ENCODE assay signal across 25 cellular contexts in the genomic region with DNA sequence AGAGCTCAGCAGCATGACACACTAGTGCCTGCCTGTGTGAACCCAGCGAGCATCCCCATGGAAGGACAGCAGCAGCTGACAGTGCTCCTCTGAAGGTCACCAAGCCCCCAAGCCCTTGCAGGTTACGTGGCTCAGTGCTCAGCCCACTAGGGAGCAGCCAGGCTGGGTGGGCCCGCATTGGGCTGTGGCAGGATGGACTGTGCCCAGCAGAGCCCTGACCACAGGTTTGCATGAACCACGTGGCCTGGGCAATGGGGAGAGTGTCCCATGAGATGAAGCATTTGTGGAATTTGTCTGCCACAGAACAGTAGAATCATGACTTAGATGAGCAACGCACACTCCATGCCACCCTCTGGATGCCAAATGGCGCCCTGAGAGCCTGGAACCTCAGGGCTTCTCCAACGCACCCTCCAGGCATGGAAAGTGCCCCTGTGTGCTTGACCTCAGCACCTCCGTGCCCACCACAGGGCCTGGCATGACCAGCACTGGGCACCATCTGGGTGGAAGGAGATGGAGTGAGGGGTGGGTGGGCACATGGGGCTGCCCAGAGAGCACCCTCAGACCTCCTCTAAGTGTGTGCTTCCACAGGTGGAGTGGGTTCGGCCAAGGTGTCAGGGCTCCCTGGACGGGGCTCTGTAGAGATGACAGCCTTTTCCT.
"Had no signal": no experiment of that assay in that cellular context is flagged by ENCODE, and none has a peak within 500 bp of the region (broad histone marks: within the 10 kb centered on the region; RNA-seq: fewer than 3 reads in every experiment).

No MANE protein-coding gene starts in this region.

- H3K36me3 Mint-ChIP-seq: activated naive CD4-positive, alpha-beta T cell treated with anti-CD3 and anti-CD28 coated beads, Interleukin-2, amount 50 U/mL, for 24 hours; naive thymus-derived CD4-positive, alpha-beta T cell had no signal

- H3K4me3 Mint-ChIP-seq: activated naive CD4-positive, alpha-beta T cell treated with anti-CD3 and anti-CD28 coated beads, Interleukin-2, amount 50 U/mL, for 24 hours; activated naive CD8-positive, alpha-beta T cell treated with anti-CD3 and anti-CD28 coated beads, Interleukin-2, amount 50 U/mL, for 24 hours; naive thymus-derived CD4-positive, alpha-beta T cell; neural crest cell had no signal

- H3K27me3 ChIP-seq: right lobe of liver had no signal

- H3K27ac Mint-ChIP-seq: activated naive CD4-positive, alpha-beta T cell treated with anti-CD3 and anti-CD28 coated beads, Interleukin-2, amount 50 U/mL, for 24 hours; activated naive CD8-positive, alpha-beta T cell treated with anti-CD3 and anti-CD28 coated beads, Interleukin-2, amount 50 U/mL, for 24 hours; naive thymus-derived CD4-positive, alpha-beta T cell had no signal

- H3K36me3 ChIP-seq: gastroesophageal sphincter, right lobe of liver, thoracic aorta had no signal

- H3K27me3 Mint-ChIP-seq: activated naive CD8-positive, alpha-beta T cell treated with anti-CD3 and anti-CD28 coated beads, Interleukin-2, amount 50 U/mL, for 24 hours had no signal

- H3K4me1 Mint-ChIP-seq: activated naive CD4-positive, alpha-beta T cell treated with anti-CD3 and anti-CD28 coated beads, Interleukin-2, amount 50 U/mL, for 24 hours; activated naive CD8-positive, alpha-beta T cell treated with anti-CD3 and anti-CD28 coated beads, Interleukin-2, amount 50 U/mL, for 24 hours; naive thymus-derived CD4-positive, alpha-beta T cell had no signal

- DNase-seq: activated CD4-positive, alpha-beta T cell treated with anti-CD3 and anti-CD28 coated beads for 48 hours; activated CD4-positive, alpha-beta T cell treated with anti-CD3 and anti-CD28 coated beads, Interleukin-2, amount 50 U/mL, for 48 hours; activated gamma-delta T cell treated with Interleukin-2 at 50 U/mL for 16 hours; activated naive CD8-positive, alpha-beta T cell treated with anti-CD3 and anti-CD28 coated beads, Interleukin-2, amount 50 U/mL, for 24 hours; amygdala; central memory CD4-positive, alpha-beta T cell; dermis blood vessel endothelial cell; effector CD8-positive, alpha-beta T cell; hippocampal formation; left cardiac atrium; midbrain; naive thymus-derived CD4-positive, alpha-beta T cell; occipital lobe; right lobe of liver; stimulated activated CD4-positive, alpha-beta T cell treated with anti-CD3 and anti-CD28 coated beads, Interleukin-2, amount 100 ng/mL, for 48 hours; stimulated activated naive CD8-positive, alpha-beta T cell treated with anti-CD3 and anti-CD28 coated beads, Interleukin-15, Interleukin-2, amounts not matched to agents 100 U/mL and 50 U/mL, for 24 hours; trophoblast cell had no signal

- H3K27ac ChIP-seq: gastroesophageal sphincter, right lobe of liver, SK-N-MC, thoracic aorta, VCaP had no signal

- H3K9me3 ChIP-seq: gastroesophageal sphincter, right lobe of liver, thoracic aorta had no signal

- FAIRE-seq: keratinocyte, urothelium cell line had no signal

- H3K4me3 ChIP-seq: gastroesophageal sphincter, right lobe of liver, SK-N-MC, thoracic aorta had no signal

- H3K9me3 Mint-ChIP-seq: activated naive CD4-positive, alpha-beta T cell treated with anti-CD3 and anti-CD28 coated beads, Interleukin-2, amount 50 U/mL, for 24 hours; activated naive CD8-positive, alpha-beta T cell treated with anti-CD3 and anti-CD28 coated beads, Interleukin-2, amount 50 U/mL, for 24 hours; neural crest cell had no signal

- H3K4me1 ChIP-seq: right lobe of liver had no signal

- ATAC-seq: activated naive CD8-positive, alpha-beta T cell treated with anti-CD3 and anti-CD28 coated beads, Interleukin-2, amount 50 U/mL, for 24 hours; gastroesophageal sphincter; left cardiac atrium; naive thymus-derived CD4-positive, alpha-beta T cell; right lobe of liver; stimulated activated naive CD8-positive, alpha-beta T cell treated with anti-CD3 and anti-CD28 coated beads, Interleukin-15, Interleukin-2, amounts not matched to agents 100 U/mL and 50 U/mL, for 24 hours had no signal
